ENCODE assay signal across 24 cellular contexts in the genomic region with DNA sequence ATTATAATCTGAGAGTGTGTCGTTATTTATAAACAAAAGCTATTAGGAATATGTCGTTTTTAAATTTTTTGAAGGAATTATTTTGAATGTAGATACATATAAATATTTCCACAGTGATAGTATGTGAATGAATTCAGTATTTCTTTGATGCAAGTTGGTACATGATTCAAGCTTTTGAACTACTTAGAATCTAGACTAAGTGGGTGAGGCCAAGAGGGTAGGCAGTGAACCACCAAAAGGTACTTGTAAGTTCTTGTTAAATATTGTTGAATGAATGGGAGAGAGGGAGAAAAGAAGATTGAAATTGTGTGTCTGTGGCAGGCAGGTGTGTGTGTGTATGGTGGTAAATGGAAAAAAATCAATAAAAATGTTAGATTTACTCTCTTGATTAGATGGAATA.
DNase-seq lines count a peak whose midpoint lies in the region; ATAC-seq and TF ChIP-seq lines count a peak whose summit lies in the region.
"Had no signal": no experiment of that assay in that cellular context is flagged by ENCODE, and none has a peak within 500 bp of the region (broad histone marks: within the 10 kb centered on the region; RNA-seq: fewer than 3 reads in every experiment).

No MANE protein-coding gene starts in this region.

- peaks cover 11% of the 10 kb centered on the region for H3K9me3 ChIP-seq in ES-I3 (ENCODE audit: control insufficient read depth, insufficient read depth, low read length)
- 0 out of 2 replicates have a peak, but pooled peaks cover 3% of the 10 kb centered on the region for H3K9me3 ChIP-seq in HUES48 (ENCODE audit: control insufficient read depth, insufficient read depth, low read length)
- H3K9me3 ChIP-seq in iPS-18a (ENCODE audit: control insufficient read depth, low read depth, low read length), result no peaks in the 10 kb centered on the region
- peaks cover 0 to 22% (median 0%) of the 10 kb centered on the region in 3 donors for H3K9me3 ChIP-seq in gastroesophageal sphincter
- H3K9me3 ChIP-seq: colonic mucosa, testis had no signal

- H3K4me1 ChIP-seq in ES-I3 (ENCODE audit: insufficient read depth, low read length), result peaks cover 34% of the 10 kb centered on the region
- peaks cover 40% of the 10 kb centered on the region for H3K4me1 ChIP-seq in HUES48 (ENCODE audit: control insufficient read depth, insufficient read depth, low read length)
- H3K4me1 ChIP-seq in iPS-18a (ENCODE audit: control insufficient read depth, low read depth, low read length), result peaks cover 26% of the 10 kb centered on the region
- H3K4me1 ChIP-seq in gastroesophageal sphincter, result peaks cover 0 to 8% (median 3%) of the 10 kb centered on the region in 3 donors
- H3K4me1 ChIP-seq: colonic mucosa, testis, uterus had no signal

- peak overlapping the region; percentile 91 for H3K27ac ChIP-seq in HUES48 (ENCODE audit: low read depth, low read length)
- H3K27ac ChIP-seq in iPS-18a (ENCODE audit: low read length), result no peak overlapping the region
- H3K27ac ChIP-seq in gastroesophageal sphincter, result no peak overlapping the region
- H3K27ac ChIP-seq: colonic mucosa, esophagus muscularis mucosa, testis, uterus had no signal

- H3K27ac Mint-ChIP-seq in activated naive CD8-positive, alpha-beta T cell treated with anti-CD3 and anti-CD28 coated beads, Interleukin-2, amount 10 ng/mL, durations not matched to agents 7 days and 5 days, result peak overlapping the region; percentile 3
- H3K27ac Mint-ChIP-seq: activated CD4-positive, alpha-beta T cell treated with anti-CD3 and anti-CD28 coated beads, Interleukin-2, amount 10 ng/mL, durations not matched to agents 24 days and 14 days had no signal

- TF ChIP-seq EP300 in gastroesophageal sphincter (IDR thresholded peaks at IDR 0.05), result no peak

- POLR2A ChIA-PET in activated naive CD8-positive, alpha-beta T cell treated with anti-CD3 and anti-CD28 coated beads, Interleukin-2, amount 10 ng/mL, durations not matched to agents 7 days and 5 days (lab: Charles Lee), result no interaction called here

- WGBS in gastroesophageal sphincter (ENCODE audit: low coverage in 1 of 2), 2 donors, result 81 to 90% methylated on average over 2 of the region's 2 CpGs

- ATAC-seq in activated naive CD8-positive, alpha-beta T cell treated with anti-CD3 and anti-CD28 coated beads, Interleukin-2, amount 10 ng/mL, durations not matched to agents 7 days and 5 days (ENCODE audit: low read depth), result no peak
- ATAC-seq in gastroesophageal sphincter, result no peak
- ATAC-seq: activated T-cell treated with anti-CD3 and anti-CD28 coated beads, Interleukin-2, amount 50 U/mL, for 4 hours; psoas muscle; stimulated activated naive CD8-positive, alpha-beta T cell treated with anti-CD3 and anti-CD28 coated beads, Interleukin-15, Interleukin-2, amounts not matched to agents 100 U/mL and 50 U/mL, for 24 hours had no signal

- peaks cover 20% of the 10 kb centered on the region for H3K36me3 Mint-ChIP-seq in activated naive CD8-positive, alpha-beta T cell treated with anti-CD3 and anti-CD28 coated beads, Interleukin-2, amount 10 ng/mL, durations not matched to agents 7 days and 5 days

- peaks cover 10% of the 10 kb centered on the region for H3K9me3 Mint-ChIP-seq in activated naive CD8-positive, alpha-beta T cell treated with anti-CD3 and anti-CD28 coated beads, Interleukin-2, amount 10 ng/mL, durations not matched to agents 7 days and 5 days

- no peaks in the 10 kb centered on the region for H3K27me3 ChIP-seq in HUES48 (ENCODE audit: control insufficient read depth, insufficient read depth, low read length)
- no peaks in the 10 kb centered on the region for H3K27me3 ChIP-seq in iPS-18a (ENCODE audit: control insufficient read depth, insufficient read depth, low read length)
- H3K27me3 ChIP-seq in gastroesophageal sphincter, result no peaks in the 10 kb centered on the region
- H3K27me3 ChIP-seq: colonic mucosa, esophagus muscularis mucosa, testis, uterus had no signal

- DNase-seq in activated naive CD8-positive, alpha-beta T cell treated with anti-CD3 and anti-CD28 coated beads, Interleukin-2, amount 10 ng/mL, durations not matched to agents 7 days and 5 days, result no peak
- DNase-seq in NCI-H187 (lab: John Stamatoyannopoulos, UW) (no peak), T-helper 9 cell (no peak), NCI-H446 (lab: John Stamatoyannopoulos, UW) (no peak)
- DNase-seq: activated CD4-positive, alpha-beta T cell treated with anti-CD3 and anti-CD28 coated beads, Interleukin-2, amount 10 ng/mL, durations not matched to agents 24 days and 14 days; activated T-cell treated with anti-CD3 and anti-CD28 coated beads, Interleukin-2, amount 50 U/mL, for 4 hours; colonic mucosa; effector CD8-positive, alpha-beta T cell; NCI-H1105; NCI-H2029; NCI-H345; NCI-H774; nucleus accumbens; psoas muscle; SK-N-SH; stimulated activated naive CD8-positive, alpha-beta T cell treated with anti-CD3 and anti-CD28 coated beads, Interleukin-15, Interleukin-2, amounts not matched to agents 100 U/mL and 50 U/mL, for 24 hours; T-helper 2 cell; testis; uterus had no signal

- no peaks in the 10 kb centered on the region for H3K27me3 Mint-ChIP-seq in activated naive CD8-positive, alpha-beta T cell treated with anti-CD3 and anti-CD28 coated beads, Interleukin-2, amount 10 ng/mL, durations not matched to agents 7 days and 5 days
- H3K27me3 Mint-ChIP-seq: activated CD4-positive, alpha-beta T cell treated with anti-CD3 and anti-CD28 coated beads, Interleukin-2, amount 10 ng/mL, durations not matched to agents 24 days and 14 days had no signal

- no peak for TF ChIP-seq CTCF in gastroesophageal sphincter (IDR thresholded peaks at IDR 0.05)

- no peak overlapping the region for H3K4me3 Mint-ChIP-seq in activated naive CD8-positive, alpha-beta T cell treated with anti-CD3 and anti-CD28 coated beads, Interleukin-2, amount 10 ng/mL, durations not matched to agents 7 days and 5 days
- H3K4me3 Mint-ChIP-seq: activated CD4-positive, alpha-beta T cell treated with anti-CD3 and anti-CD28 coated beads, Interleukin-2, amount 10 ng/mL, durations not matched to agents 24 days and 14 days; activated T-cell treated with anti-CD3 and anti-CD28 coated beads, Interleukin-2, amount 50 U/mL, for 4 hours had no signal

- TF ChIP-seq POLR2A in gastroesophageal sphincter (IDR thresholded peaks at IDR 0.05), result no peak

- H3K9ac ChIP-seq in ES-I3 (ENCODE audit: low read depth, low read length), result peak overlapping the region; percentile 35; the same call in 1 of the 2 replicates
- no peak overlapping the region for H3K9ac ChIP-seq in HUES48 (ENCODE audit: low read depth, low read length)
- H3K9ac ChIP-seq in iPS-18a (ENCODE audit: low read length), result peak overlapping the region; percentile 43
- H3K9ac ChIP-seq: SK-N-SH had no signal

- H3K4me1 Mint-ChIP-seq in activated naive CD8-positive, alpha-beta T cell treated with anti-CD3 and anti-CD28 coated beads, Interleukin-2, amount 10 ng/mL, durations not matched to agents 7 days and 5 days, result peaks cover 21% of the 10 kb centered on the region

- H3K4me3 ChIP-seq in HUES48 (ENCODE audit: low read depth, low read length) (no peak overlapping the region), iPS-18a (ENCODE audit: low read length) (no peak overlapping the region), gastroesophageal sphincter (no peak overlapping the region)
- H3K4me3 ChIP-seq: colonic mucosa, esophagus muscularis mucosa, psoas muscle, testis, uterus had no signal

- H3K36me3 ChIP-seq in ES-I3 (ENCODE audit: insufficient read depth, low read length) (no peaks in the 10 kb centered on the region), HUES48 (ENCODE audit: control insufficient read depth, insufficient read depth, low read length) (no peaks in the 10 kb centered on the region), iPS-18a (ENCODE audit: control insufficient read depth, low read depth, low read length) (no peaks in the 10 kb centered on the region), gastroesophageal sphincter (no peaks in the 10 kb centered on the region)
- H3K36me3 ChIP-seq: colonic mucosa, esophagus muscularis mucosa, uterus had no signal
